Comparison of ENCODE assay signal across 26 cellular contexts in genomic region chr3:121752772-121753171, GRCh38. TPM values are rescaled to one million over a fixed set of nuclear protein-coding genes. Genes with fewer than 3 reads are reported as not detected.
DNase-seq lines count a peak whose midpoint lies in the region; ATAC-seq, FAIRE-seq and TF ChIP-seq lines count a peak whose summit lies in the region.
"Had no signal": no experiment of that assay in that cellular context is flagged by ENCODE, and none has a peak within 500 bp of the region (broad histone marks: within the 10 kb centered on the region; RNA-seq: fewer than 3 reads in every experiment).

No MANE protein-coding gene starts in this region.

- DNase-seq in PC-9 (no peak), H1 (ENCODE audit: low read depth in 1 of 2, low spot score in 2 of 2) (no peak)
- no peak for DNase-seq in stimulated activated naive CD8-positive, alpha-beta T cell treated with anti-CD3 and anti-CD28 coated beads, Interleukin-15, amount 100 ng/mL, for 72 hours
- DNase-seq: 8988T; ACHN; BE2C; C1 segment of cervical spinal cord; CD4-positive, alpha-beta memory T cell; CD4-positive, CD25-positive, alpha-beta regulatory T cell; CD8-positive, alpha-beta memory T cell; COR-L47; DMS 273 treated with DMSO at 0.1 percent for 48 hours; DMS153; DMS53; DMS79; DND-41; EL; GDM1 had no signal

- H3K23me2 ChIP-seq in H1 (ENCODE audit: low read depth, low read length) = peaks cover 9% of the 10 kb centered on the region

- H3K27me3 ChIP-seq in PC-9 (ENCODE audit: insufficient read depth, low read depth) (no peaks in the 10 kb centered on the region), H1 (replicated peaks in 1 of 4; ENCODE audit: control insufficient read depth in 3 of 4, extremely low read depth in 1 of 4, insufficient read depth in 3 of 4, low read length in 3 of 4) (no peaks in the 10 kb centered on the region)
- H3K27me3 ChIP-seq: BE2C, BLaER1 had no signal

- peaks cover 12% of the 10 kb centered on the region; the same call in 1 of the 2 replicates for H3F3A ChIP-seq in PC-9 (ENCODE audit: insufficient read depth, low read depth)

- WGBS in H1 (ENCODE audit: extremely low coverage in 1 of 2, insufficient coverage in 1 of 2, insufficient read length in 1 of 2, insufficient replicate concordance in 2 of 2, low coverage in 1 of 2, low lambda C conversion rate in 2 of 2, missing lambda C conversion rate in 1 of 2), 2 experiments = 47 to 100% methylated on average over 1 of the region's 1 CpG

- no TSS peak for BruUV-seq in PC-9 (replicated peaks; lab: Mats Ljungman, UMichigan)

- no peak overlapping the region for H2BK120ac ChIP-seq in H1 (replicated peaks; ENCODE audit: low read depth, low read length)

- no peaks in the 10 kb centered on the region for H3K9me2 ChIP-seq in PC-9 (ENCODE audit: insufficient read depth)

- H3K36me3 ChIP-seq in HEK293 (ENCODE audit: control insufficient read depth in 2 of 2, insufficient read depth in 1 of 2, low read length in 2 of 2) (no peaks in the 10 kb centered on the region), PC-9 (ENCODE audit: low read depth) (no peaks in the 10 kb centered on the region), H1 (ENCODE audit: control insufficient read depth in 2 of 4, insufficient read depth in 4 of 4, low read length in 3 of 4) (no peaks in the 10 kb centered on the region)
- H3K36me3 ChIP-seq: BE2C, BLaER1 had no signal

- H3K18ac ChIP-seq in H1 (ENCODE audit: extremely low read depth, low read length) = no peak overlapping the region

- TF ChIP-seq POLR2A in H1 (IDR thresholded peaks at IDR 0.05; ENCODE audit: control extremely low read depth in 1 of 2, low read depth in 2 of 2, low read length in 2 of 2) = no peak

- peak overlapping the region; percentile 45; the same call in 1 of the 2 replicates for H3K4me2 ChIP-seq in PC-9
- no peak overlapping the region for H3K4me2 ChIP-seq in H1 (ENCODE audit: insufficient read depth in 1 of 2, low read depth in 2 of 2, low read length in 2 of 2)
- H3K4me2 ChIP-seq: BLaER1 had no signal

- H2AFZ ChIP-seq in PC-9 = no peak overlapping the region
- H2AFZ ChIP-seq in H1 (ENCODE audit: low read length) = no peak overlapping the region

- POLR2A ChIA-PET in HEK293 (lab: Yijun Ruan, JAX) (no interaction called here), PC-9 (lab: Charles Lee; ENCODE audit: unreplicated experiment) (no interaction called here), H1 (lab: Charles Lee; ENCODE audit: partially characterized antibody) (no interaction called here)

- H4K5ac ChIP-seq in H1 (ENCODE audit: insufficient read length, low read depth, low read length) = no peak overlapping the region

- H2BK12ac ChIP-seq in H1 (ENCODE audit: low read depth, low read length) = no peak overlapping the region

- peak overlapping the region; percentile 14 for H3K56ac ChIP-seq in H1 (replicated peaks; ENCODE audit: insufficient read length, low read depth, low read length)

- H4K8ac ChIP-seq in H1 (ENCODE audit: extremely low read depth, insufficient read depth, low read length) = no peak overlapping the region

- no peak overlapping the region for H3K27ac ChIP-seq in HEK293 (ENCODE audit: extremely low read depth, low read depth, low read length)
- H3K27ac ChIP-seq in PC-9 = no peak overlapping the region
- no peak overlapping the region for H3K27ac ChIP-seq in H1 (ENCODE audit: low read depth, low read length)
- H3K27ac ChIP-seq: BLaER1 had no signal

- H2BK15ac ChIP-seq in H1 (ENCODE audit: low read length) = no peak overlapping the region

- H3K27ac Mint-ChIP-seq in stimulated activated naive CD8-positive, alpha-beta T cell treated with anti-CD3 and anti-CD28 coated beads, Interleukin-15, amount 100 ng/mL, for 72 hours = no peak overlapping the region
- H3K27ac Mint-ChIP-seq: CD14-positive monocyte; CD4-positive, CD25-positive, alpha-beta regulatory T cell; CD8-positive, alpha-beta memory T cell had no signal

- no peaks in the 10 kb centered on the region for H3K9me3 Mint-ChIP-seq in stimulated activated naive CD8-positive, alpha-beta T cell treated with anti-CD3 and anti-CD28 coated beads, Interleukin-15, amount 100 ng/mL, for 72 hours
- H3K9me3 Mint-ChIP-seq: CD4-positive, alpha-beta memory T cell; CD4-positive, CD25-positive, alpha-beta regulatory T cell had no signal

- intact Hi-C loops in PC-9 (cut with micrococcal nuclease; ENCODE audit: unreplicated experiment) = no loop called here

- no peak overlapping the region for H3K4me3 Mint-ChIP-seq in stimulated activated naive CD8-positive, alpha-beta T cell treated with anti-CD3 and anti-CD28 coated beads, Interleukin-15, amount 100 ng/mL, for 72 hours
- H3K4me3 Mint-ChIP-seq: CD4-positive, alpha-beta memory T cell; CD8-positive, alpha-beta memory T cell had no signal

- H3K23ac ChIP-seq in H1 (ENCODE audit: insufficient read length) = no peak overlapping the region

- H4K20me1 ChIP-seq in PC-9 (ENCODE audit: insufficient read depth) (peaks cover 7% of the 10 kb centered on the region; the same call in 1 of the 2 replicates), H1 (replicated peaks in 1 of 2; ENCODE audit: control insufficient read depth in 1 of 2, insufficient read depth in 2 of 2, low read length in 2 of 2) (no peaks in the 10 kb centered on the region)

- CTCF ChIA-PET in HEK293 (lab: Yijun Ruan, JAX) (no interaction called here), PC-9 (lab: Charles Lee) (no interaction called here), H1 (lab: Charles Lee; ENCODE audit: partially characterized antibody) (interaction anchor here (1.2 kb wide), 1 partner anchor 237 kb away, joined by 3 read pairs; no protein-coding TSS in a partner anchor)

- no peaks in the 10 kb centered on the region for H3K79me1 ChIP-seq in H1 (ENCODE audit: low read depth, low read length)

- no peak overlapping the region for H2BK5ac ChIP-seq in H1 (ENCODE audit: low read depth, low read length)

- no peaks in the 10 kb centered on the region for H3K4me1 Mint-ChIP-seq in stimulated activated naive CD8-positive, alpha-beta T cell treated with anti-CD3 and anti-CD28 coated beads, Interleukin-15, amount 100 ng/mL, for 72 hours
- H3K4me1 Mint-ChIP-seq: CD4-positive, CD25-positive, alpha-beta regulatory T cell had no signal

- ATAC-seq in stimulated activated naive CD8-positive, alpha-beta T cell treated with anti-CD3 and anti-CD28 coated beads, Interleukin-15, amount 100 ng/mL, for 72 hours = no peak
- no peak for ATAC-seq in HG03108 (IDR thresholded peaks at IDR 0.05; ENCODE audit: unreplicated experiment)
- ATAC-seq: GM12878 had no signal

- peaks cover 22% of the 10 kb centered on the region for H3K27me3 Mint-ChIP-seq in stimulated activated naive CD8-positive, alpha-beta T cell treated with anti-CD3 and anti-CD28 coated beads, Interleukin-15, amount 100 ng/mL, for 72 hours

- H2AK5ac ChIP-seq in H1 (ENCODE audit: low read depth, low read length) = no peak overlapping the region

- TF ChIP-seq EP300 in H1 (IDR thresholded peaks at IDR 0.05; ENCODE audit: borderline replicate concordance in 1 of 2, low read depth in 2 of 2, low read length in 2 of 2) = no peak

- H3K9me3 ChIP-seq in HEK293 (ENCODE audit: control insufficient read depth, insufficient read depth, low read depth, low read length) (no peaks in the 10 kb centered on the region), PC-9 (ENCODE audit: insufficient read depth, low read depth) (no peaks in the 10 kb centered on the region), H1 (ENCODE audit: insufficient read depth in 2 of 2, low read depth in 1 of 2, low read length in 1 of 2) (no peaks in the 10 kb centered on the region)
- H3K9me3 ChIP-seq: BE2C, BLaER1 had no signal

- TF ChIP-seq CTCF in HEK293 (tag by site-specific recombination; IDR thresholded peaks at IDR 0.05) (no peak), PC-9 (conservative IDR thresholded peaks at IDR 0.05) (no peak), H1 (IDR thresholded peaks at IDR 0.05; ENCODE audit: control extremely low read depth in 1 of 3, insufficient read depth in 1 of 3, low read depth in 1 of 3, low read length in 3 of 3) (no peak)

- H3K9ac ChIP-seq in H1 (replicated peaks in 1 of 4; ENCODE audit: extremely low read depth in 1 of 4, low read depth in 3 of 4, low read length in 3 of 4) = no peak overlapping the region
- H3K9ac ChIP-seq: BLaER1 had no signal

- no peak overlapping the region for H4K91ac ChIP-seq in H1 (replicated peaks; ENCODE audit: insufficient read length, low read length)

- H2BK20ac ChIP-seq in H1 (ENCODE audit: low read length) = no peak overlapping the region

- H3K4me3 ChIP-seq in HEK293 (ENCODE audit: low read depth, low read length) = no peak overlapping the region
- no peak overlapping the region for H3K4me3 ChIP-seq in PC-9
- H3K4me3 ChIP-seq in H1 (ENCODE audit: extremely low read depth in 1 of 4, insufficient read depth in 2 of 4, low read depth in 3 of 4, low read length in 4 of 4) = no peak overlapping the region
- H3K4me3 ChIP-seq: BLaER1, GM12878 had no signal

- H3K4ac ChIP-seq in H1 (replicated peaks; ENCODE audit: insufficient read length, low read depth, low read length) = no peak overlapping the region

- H3K4me1 ChIP-seq in HEK293 (ENCODE audit: control insufficient read depth, insufficient read depth, low read length) (0 out of 2 replicates have a peak, but pooled peaks cover 2% of the 10 kb centered on the region), PC-9 (replicated peaks; ENCODE audit: insufficient read depth) (peaks cover 28% of the 10 kb centered on the region), H1 (replicated peaks in 1 of 4; ENCODE audit: control insufficient read depth in 3 of 4, insufficient read depth in 4 of 4, low read length in 3 of 4) (peaks cover 0 to 5% (median 2%) of the 10 kb centered on the region in 4 experiments; a peak in 2 of 7 replicates)

- no peak for TF ChIP-seq RAD21 in H1 (IDR thresholded peaks at IDR 0.05 in 1 of 2, conservative IDR thresholded peaks at IDR 0.05 in 1 of 2; ENCODE audit: low read depth in 2 of 2, low read length in 2 of 2)

- H3K79me2 ChIP-seq in PC-9 (ENCODE audit: low read depth) (peaks cover 26% of the 10 kb centered on the region), H1 (ENCODE audit: control insufficient read depth in 1 of 2, insufficient read depth in 2 of 2, low read length in 2 of 2) (peaks cover 0 to 14% of the 10 kb centered on the region in 2 experiments; a peak in 2 of 4 replicates)

- no peak overlapping the region for H3K14ac ChIP-seq in H1 (ENCODE audit: insufficient read length)

- no peak for FAIRE-seq in H1 (lab: Jason Lieb, UNC)
- FAIRE-seq: A204.1, GM12878, GM12892, GM18507 had no signal

TF ChIP-seq in HEK293, 187 proteins besides CTCF, POLR2A, EP300 and RAD21 (continues in another document):
- TF ChIP-seq ZNF366 (tag by site-specific recombination; conservative IDR thresholded peaks at IDR 0.05) = no peak

RNA-seq across cellular contexts. Expression of gene GOLGB1, which starts 3.2 kb away (rescaled TPM):
- total RNA-seq in PC-9 (2021) = 60.8 and 73.1 TPM in 2 replicates
- 27.3 and 28.5 TPM in 2 replicates for total RNA-seq in H1 (2021; fragmentation: NEBNext Ultra II Directional; extraction: Animal tissue kit (Norgen Biotek cat#: 25700))
- 3.9 and 5.9 TPM in 2 replicates for polyA plus RNA-seq in H1 (2011; rRNA removed)
- polyA plus RNA-seq in H1 (2011; cell fraction: cytosol; rRNA removed) = 7.5 TPM
- 21.4 TPM for polyA plus RNA-seq in H1 (2011; cell fraction: nucleus; rRNA removed)
- 15.9 to 22.2 TPM (median 17.7 TPM) in 4 replicates for polyA plus RNA-seq in H1 (2012, experiment 1 of 2)
- polyA plus RNA-seq in H1 (2012, experiment 2 of 2) = 0.75 TPM
- 21.6 TPM for polyA plus RNA-seq in H1 (2013, experiment 1 of 2)
- polyA plus RNA-seq in H1 (2013, experiment 2 of 2) = 20.2 TPM
- polyA minus RNA-seq in H1 (2011; rRNA and poly(A)+ RNA removed) = 12.7 and 14.9 TPM in 2 replicates
- polyA minus RNA-seq in H1 (2011; cell fraction: cytosol; rRNA and poly(A)+ RNA removed) = 12.0 TPM
- 24.7 TPM for polyA minus RNA-seq in H1 (2011; cell fraction: nucleus; rRNA and poly(A)+ RNA removed)
